In genomic region chr1:63921357-63921756, GRCh38 we compare ENCODE assay signal across 20 cellular contexts.
A peak's percentile ranks its signal among the peaks of the same experiment; 100 is the strongest.
DNase-seq lines count a peak whose midpoint lies in the region; TF ChIP-seq lines count a peak whose summit lies in the region.
"Had no signal": no experiment of that assay in that cellular context is flagged by ENCODE, and none has a peak within 500 bp of the region (broad histone marks: within the 10 kb centered on the region; RNA-seq: fewer than 3 reads in every experiment).

No MANE protein-coding gene starts in this region.

- peaks cover 12% of the 10 kb centered on the region for H3K79me1 ChIP-seq in mesenchymal stem cell (replicated peaks; ENCODE audit: low read length, poor library complexity, severe bottlenecking)

- H3K4me2 ChIP-seq in mammary epithelial cell (ENCODE audit: insufficient read depth, low read depth, low read length) (no peak overlapping the region), mesenchymal stem cell (ENCODE audit: low read length, poor library complexity, severe bottlenecking) (no peak overlapping the region)

- H3K18ac ChIP-seq in mesenchymal stem cell (ENCODE audit: low read depth in 1 of 2, low read length in 2 of 2) = peak overlapping the region; percentile 25 to 45

- peak overlapping the region in 1 of 2 experiments; percentile 17 for H3K4ac ChIP-seq in mesenchymal stem cell (ENCODE audit: low read depth in 1 of 2, low read length in 2 of 2)

- peak overlapping the region; percentile 90 for H3K27ac Mint-ChIP-seq in type B pancreatic cell
- H3K27ac Mint-ChIP-seq in glutamatergic neuron (ENCODE audit: unreplicated experiment) = no peak overlapping the region
- H3K27ac Mint-ChIP-seq: activated CD8-positive, alpha-beta T cell treated with anti-CD3 and anti-CD28 coated beads for 36 hours; activated naive CD4-positive, alpha-beta T cell treated with anti-CD3 and anti-CD28 coated beads, Interleukin-2, amount 50 U/mL, for 24 hours had no signal

- peak overlapping the region; percentile 27 for H4K8ac ChIP-seq in mesenchymal stem cell (ENCODE audit: low read length)

- CTCF ChIA-PET in mammary epithelial cell (lab: Charles Lee; ENCODE audit: low non-redundant PET) = no interaction called here

- H3K9me3 Mint-ChIP-seq in type B pancreatic cell (no peaks in the 10 kb centered on the region), glutamatergic neuron (ENCODE audit: unreplicated experiment) (no peaks in the 10 kb centered on the region)
- H3K9me3 Mint-ChIP-seq: activated CD8-positive, alpha-beta T cell treated with anti-CD3 and anti-CD28 coated beads for 36 hours; activated naive CD4-positive, alpha-beta T cell treated with anti-CD3 and anti-CD28 coated beads, Interleukin-2, amount 50 U/mL, for 24 hours had no signal

- H3K27ac ChIP-seq in mammary epithelial cell (ENCODE audit: insufficient read depth, low read depth, low read length) (peak overlapping the region; percentile 33), breast epithelium (no peak overlapping the region), ascending aorta (peak overlapping the region; percentile 72 to 85), mesenchymal stem cell (ENCODE audit: low read length, poor library complexity, severe bottlenecking) (peak overlapping the region; percentile 96)
- H3K27ac ChIP-seq: neutrophil, right lobe of liver, thyroid gland had no signal

- BruUV-seq in mammary epithelial cell (replicated peaks; lab: Mats Ljungman, UMichigan) = no TSS peak

- H3K36me3 ChIP-seq in mammary epithelial cell (ENCODE audit: insufficient read depth, low read length) = no peaks in the 10 kb centered on the region
- no peaks in the 10 kb centered on the region for H3K36me3 ChIP-seq in breast epithelium
- H3K36me3 ChIP-seq in ascending aorta = no peaks in the 10 kb centered on the region
- H3K36me3 ChIP-seq in mesenchymal stem cell (ENCODE audit: control insufficient read depth in 1 of 2, insufficient read depth in 2 of 2, low read depth in 1 of 2, low read length in 2 of 2) = no peaks in the 10 kb centered on the region
- no peaks in the 10 kb centered on the region for H3K36me3 ChIP-seq in MG63
- H3K36me3 ChIP-seq: neutrophil, right lobe of liver, thyroid gland had no signal

- H2BK120ac ChIP-seq in mesenchymal stem cell (ENCODE audit: low read depth, low read length) = peak overlapping the region; percentile 2

- no peaks in the 10 kb centered on the region for H3K9me3 ChIP-seq in mammary epithelial cell (replicated peaks; ENCODE audit: insufficient read depth, low read length)
- H3K9me3 ChIP-seq in breast epithelium = no peaks in the 10 kb centered on the region
- no peaks in the 10 kb centered on the region for H3K9me3 ChIP-seq in ascending aorta
- H3K9me3 ChIP-seq in mesenchymal stem cell (ENCODE audit: control insufficient read depth, low read length) = no peaks in the 10 kb centered on the region
- no peaks in the 10 kb centered on the region for H3K9me3 ChIP-seq in MG63
- H3K9me3 ChIP-seq: neutrophil, right lobe of liver, thyroid gland had no signal

- peak overlapping the region; percentile 43 for H4K91ac ChIP-seq in mesenchymal stem cell (ENCODE audit: low read length)

- no peaks in the 10 kb centered on the region for H3K36me3 Mint-ChIP-seq in type B pancreatic cell
- no peaks in the 10 kb centered on the region for H3K36me3 Mint-ChIP-seq in glutamatergic neuron (ENCODE audit: unreplicated experiment)
- H3K36me3 Mint-ChIP-seq: activated naive CD4-positive, alpha-beta T cell treated with anti-CD3 and anti-CD28 coated beads, Interleukin-2, amount 50 U/mL, for 24 hours had no signal

- no peak overlapping the region for H2BK15ac ChIP-seq in mesenchymal stem cell (ENCODE audit: low read depth, poor library complexity, severe bottlenecking)

- peak overlapping the region; percentile 6 for H3K4me3 Mint-ChIP-seq in type B pancreatic cell
- no peak overlapping the region for H3K4me3 Mint-ChIP-seq in glutamatergic neuron (ENCODE audit: unreplicated experiment)
- H3K4me3 Mint-ChIP-seq: activated CD8-positive, alpha-beta T cell treated with anti-CD3 and anti-CD28 coated beads for 36 hours; activated naive CD4-positive, alpha-beta T cell treated with anti-CD3 and anti-CD28 coated beads, Interleukin-2, amount 50 U/mL, for 24 hours had no signal

- intact Hi-C loops in mammary epithelial cell (cut with micrococcal nuclease) (loop anchor here (5.0 kb wide), 4 partner anchors 121 to 321 kb away; no protein-coding TSS in a partner anchor), breast epithelium (cut with DNase I; ENCODE audit: low total_unique reads) (no loop called here), ascending aorta (cut with DNase I) (loop anchor here (2.0 to 5.0 kb wide), 2 partner anchors 215 to 304 kb away; no protein-coding TSS in a partner anchor)

- no peaks in the 10 kb centered on the region for H4K20me1 ChIP-seq in mammary epithelial cell (ENCODE audit: insufficient read depth, low read length)

- peaks cover 48% of the 10 kb centered on the region for H3K4me1 Mint-ChIP-seq in type B pancreatic cell (ENCODE audit: unreplicated experiment)
- H3K4me1 Mint-ChIP-seq in glutamatergic neuron (ENCODE audit: low read depth, unreplicated experiment) = peaks cover 17% of the 10 kb centered on the region
- H3K4me1 Mint-ChIP-seq: activated naive CD4-positive, alpha-beta T cell treated with anti-CD3 and anti-CD28 coated beads, Interleukin-2, amount 50 U/mL, for 24 hours had no signal

- peaks cover 22% of the 10 kb centered on the region for H3K4me1 ChIP-seq in mammary epithelial cell (ENCODE audit: insufficient read depth, low read length)
- no peaks in the 10 kb centered on the region for H3K4me1 ChIP-seq in breast epithelium
- peaks cover 0 to 42% of the 10 kb centered on the region in 2 donors for H3K4me1 ChIP-seq in ascending aorta
- H3K4me1 ChIP-seq in mesenchymal stem cell (ENCODE audit: control insufficient read depth, insufficient read depth, low read depth, low read length) = peaks cover 21% of the 10 kb centered on the region
- H3K4me1 ChIP-seq: right lobe of liver, thyroid gland had no signal

- H2BK5ac ChIP-seq in mesenchymal stem cell (ENCODE audit: low read depth, low read length, poor library complexity, severe bottlenecking) = peak overlapping the region; percentile 86

- H2AK5ac ChIP-seq in mesenchymal stem cell (ENCODE audit: low read length, severe bottlenecking) = peak overlapping the region; percentile 95

- dilution Hi-C loops in mammary epithelial cell (cut with HindIII; ENCODE audit: low sequenced_read_pairs) = no loop called here

- H3K27me3 ChIP-seq in mammary epithelial cell (ENCODE audit: insufficient read depth, low read length) (no peaks in the 10 kb centered on the region), breast epithelium (no peaks in the 10 kb centered on the region), ascending aorta (no peaks in the 10 kb centered on the region), mesenchymal stem cell (ENCODE audit: control insufficient read depth in 1 of 2, insufficient read depth in 1 of 2, low read length in 2 of 2) (no peaks in the 10 kb centered on the region), MG63 (no peaks in the 10 kb centered on the region)
- H3K27me3 ChIP-seq: neutrophil, right lobe of liver, thyroid gland had no signal

- H3K27me3 Mint-ChIP-seq in type B pancreatic cell = peaks cover 3% of the 10 kb centered on the region
- no peaks in the 10 kb centered on the region for H3K27me3 Mint-ChIP-seq in glutamatergic neuron (ENCODE audit: unreplicated experiment)

- H2AFZ ChIP-seq in mammary epithelial cell (ENCODE audit: low read depth, low read length) (no peak overlapping the region), mesenchymal stem cell (ENCODE audit: low read depth, low read length) (no peak overlapping the region)

- TF ChIP-seq CTCF in mammary epithelial cell (conservative IDR thresholded peaks at IDR 0.05 in 1 of 2, IDR thresholded peaks at IDR 0.05 in 1 of 2; ENCODE audit: extremely low read depth in 1 of 2, insufficient read depth in 1 of 2, low read depth in 1 of 2, low read length in 2 of 2) (no peak), breast epithelium (IDR thresholded peaks at IDR 0.05) (no peak), ascending aorta (IDR thresholded peaks at IDR 0.05) (no peak), type B pancreatic cell (conservative IDR thresholded peaks at IDR 0.05) (no peak), foreskin fibroblast (IDR thresholded peaks at IDR 0.05; ENCODE audit: low read depth, low read length) (no peak), glutamatergic neuron (IDR thresholded peaks at IDR 0.05; ENCODE audit: partially characterized antibody, unreplicated experiment) (no peak)

- DNase-seq in mammary epithelial cell = no peak
- DNase-seq in breast epithelium (ENCODE audit: low spot score in 2 of 2) = no peak
- DNase-seq in ascending aorta (ENCODE audit: low spot score in 2 of 2) = no peak
- no peak for DNase-seq in mesenchymal stem cell
- no peak for DNase-seq in type B pancreatic cell (ENCODE audit: extremely low spot score, unreplicated experiment)
- DNase-seq in MG63 = no peak
- DNase-seq in foreskin fibroblast = no peak
- DNase-seq in glutamatergic neuron = no peak
- DNase-seq: 8988T; activated CD4-positive, CD25-positive, alpha-beta regulatory T cell; activated CD8-positive, alpha-beta T cell treated with anti-CD3 and anti-CD28 coated beads for 36 hours; activated T-cell treated with anti-CD3 and anti-CD28 coated beads, Interleukin-2, amount 50 U/mL, for 48 hours; cortex of kidney; NCI-H1417 treated with DMSO at 0.1 percent for 48 hours; NCI-H524 treated with DMSO at 0.1 percent for 48 hours; right lobe of liver; stimulated activated naive CD4-positive, alpha-beta T cell; thyroid gland had no signal

- 100% methylated on average over 2 of the region's 5 CpGs for WGBS in mammary epithelial cell (ENCODE audit: low coverage, missing lambda C conversion rate)
- 99% methylated on average over 5 of the region's 5 CpGs for WGBS in mesenchymal stem cell

- H3K79me2 ChIP-seq in mammary epithelial cell (ENCODE audit: insufficient read depth, low read length) = peaks cover 18% of the 10 kb centered on the region

- H3K14ac ChIP-seq in mesenchymal stem cell (ENCODE audit: low read length in 2 of 2) = no peak overlapping the region

- H3K4me3 ChIP-seq in mammary epithelial cell (replicated peaks in 1 of 3; ENCODE audit: insufficient read depth in 1 of 3, low read depth in 2 of 3, low read length in 3 of 3) (no peak overlapping the region), breast epithelium (no peak overlapping the region), ascending aorta (no peak overlapping the region), mesenchymal stem cell (ENCODE audit: insufficient read depth in 1 of 2, low read depth in 1 of 2, low read length in 2 of 2) (no peak overlapping the region), MG63 (no peak overlapping the region), foreskin fibroblast (ENCODE audit: low read depth in 1 of 2, low read length in 2 of 2) (no peak overlapping the region)
- H3K4me3 ChIP-seq: right lobe of liver, thyroid gland had no signal

- H3K9ac ChIP-seq in mammary epithelial cell (ENCODE audit: insufficient read depth, low read length) = no peak overlapping the region
- no peak overlapping the region for H3K9ac ChIP-seq in mesenchymal stem cell (ENCODE audit: low read length)

- peak overlapping the region; percentile 71 to 89 for H2BK12ac ChIP-seq in mesenchymal stem cell (ENCODE audit: low read length in 2 of 2)

- in situ Hi-C loops in mammary epithelial cell (cut with MboI; ENCODE audit: low sequenced_read_pairs in 2 of 2) = no loop called here

- no peak for TF ChIP-seq POLR2A in breast epithelium (IDR thresholded peaks at IDR 0.05)

- H3K23ac ChIP-seq in mesenchymal stem cell (ENCODE audit: low read length in 2 of 2) = no peak overlapping the region

Comparison
In these comparisons a context has a peak if more than half of its experiments do, and no peak if none do; other contexts are left out.
1. H3K27ac ChIP-seq: peak in mammary epithelial cell (single experiment), ascending aorta (2 of 2) and mesenchymal stem cell (single experiment); none in breast epithelium (0 of 2).